Comparison of ENCODE assay signal across 16 cellular contexts in the genomic region with DNA sequence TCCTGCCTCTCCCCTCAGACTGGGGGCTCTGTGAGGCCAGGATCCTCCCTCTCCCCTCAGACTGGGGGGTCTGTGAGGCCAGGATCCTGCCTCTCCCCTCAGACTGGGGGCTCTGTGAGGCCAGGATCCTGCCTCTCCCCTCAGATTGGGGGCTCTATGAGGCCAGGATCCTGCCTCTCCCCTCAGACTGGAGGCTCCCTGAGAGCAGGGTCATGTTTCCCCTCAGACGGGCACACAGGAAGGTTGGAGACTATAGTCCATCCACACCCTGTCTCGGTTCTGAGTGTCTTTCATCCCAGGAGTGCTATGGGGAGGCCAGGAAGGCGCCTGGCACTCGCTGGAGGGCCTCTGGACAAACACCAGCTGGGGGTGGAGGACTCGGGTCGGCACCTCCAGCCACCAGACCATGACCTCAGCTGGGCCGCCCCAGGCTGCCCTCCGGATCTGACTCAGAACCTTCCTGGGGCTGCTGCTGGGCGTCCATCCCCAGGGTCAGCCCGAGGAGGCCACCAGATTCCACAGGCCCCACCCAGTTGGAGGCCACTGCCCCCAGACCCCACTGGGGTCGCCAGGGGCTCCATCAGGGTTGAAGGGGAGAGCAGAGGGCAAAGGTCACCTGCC. TPM values are rescaled to one million over a fixed set of nuclear protein-coding genes. Genes with fewer than 3 reads are reported as not detected.
DNase-seq lines count a peak whose midpoint lies in the region; ATAC-seq, FAIRE-seq and TF ChIP-seq lines count a peak whose summit lies in the region.
"Had no signal": no experiment of that assay in that cellular context is flagged by ENCODE, and none has a peak within 500 bp of the region (broad histone marks: within the 10 kb centered on the region; RNA-seq: fewer than 3 reads in every experiment).

No MANE protein-coding gene starts in this region.

- WGBS in heart left ventricle, 4 donors = 77 to 100% (median 85%) methylated on average over 1 to 11 of the region's 11 CpGs

- H3K27ac ChIP-seq in heart left ventricle (no peak overlapping the region), osteoblast (ENCODE audit: low read depth, low read length) (no peak overlapping the region)
- H3K27ac ChIP-seq: 22Rv1, BLaER1, GM23248 had no signal

- no peaks in the 10 kb centered on the region for H3K79me2 ChIP-seq in osteoblast (ENCODE audit: insufficient read depth, low read length)

- H3K4me1 ChIP-seq in heart left ventricle (peaks cover 0 to 3% (median 0%) of the 10 kb centered on the region in 12 donors), osteoblast (ENCODE audit: insufficient read depth, low read length) (peaks cover 12% of the 10 kb centered on the region)
- H3K4me1 ChIP-seq: BLaER1 had no signal

- no peaks in the 10 kb centered on the region for H3K36me3 ChIP-seq in heart left ventricle
- no peaks in the 10 kb centered on the region for H3K36me3 ChIP-seq in osteoblast (ENCODE audit: insufficient read depth, low read length)
- H3K36me3 ChIP-seq: BLaER1 had no signal

- H3K9me3 ChIP-seq in heart left ventricle (no peaks in the 10 kb centered on the region), osteoblast (ENCODE audit: low read depth, low read length) (no peaks in the 10 kb centered on the region)
- H3K9me3 ChIP-seq: BLaER1 had no signal

- DNase-seq in Right ventricle myocardium inferior (ENCODE audit: missing footprints) (peak; percentile 46), heart left ventricle (no peak), RCC 7860 (ENCODE audit: low spot score) (peak; percentile 62), osteoblast (ENCODE audit: insufficient read length, low spot score, missing footprints) (peak; percentile 93), HCEC 1CT (no peak), SW 1271 (lab: John Stamatoyannopoulos, UW) (no peak)
- DNase-seq: AML-193; CD4-positive, CD25-positive, alpha-beta regulatory T cell; DMS53; GM23248 had no signal

- TF ChIP-seq CTCF in heart left ventricle (IDR thresholded peaks at IDR 0.05) = no peak
- TF ChIP-seq CTCF in osteoblast (IDR thresholded peaks at IDR 0.05; ENCODE audit: extremely low read depth, low read depth, low read length) = no peak

- H2AFZ ChIP-seq in osteoblast (ENCODE audit: low read length) = no peak overlapping the region
- H2AFZ ChIP-seq: GM23248 had no signal

- no peak overlapping the region for H3K4me2 ChIP-seq in osteoblast (ENCODE audit: insufficient read depth, low read length)
- H3K4me2 ChIP-seq: BLaER1 had no signal

- intact Hi-C loops in Right ventricle myocardium inferior (cut with DNase I) (no loop called here), heart left ventricle (cut with DNase I) (no loop called here)

- no peak for TF ChIP-seq POLR2A in heart left ventricle (IDR thresholded peaks at IDR 0.05)

- H3K4me3 ChIP-seq in heart left ventricle = no peak overlapping the region
- H3K4me3 ChIP-seq in osteoblast (ENCODE audit: insufficient read depth, low read length) = no peak overlapping the region
- H3K4me3 ChIP-seq: BLaER1, GM23248 had no signal

- H3K27me3 ChIP-seq in heart left ventricle (peaks cover 3 to 96% (median 33%) of the 10 kb centered on the region in 9 donors), osteoblast (ENCODE audit: insufficient read depth, low read length) (peaks cover 7% of the 10 kb centered on the region)

- no peak for ATAC-seq in Right ventricle myocardium inferior
- ATAC-seq in heart left ventricle = no peak
- ATAC-seq in GM19463 (IDR thresholded peaks at IDR 0.05; ENCODE audit: unreplicated experiment) = no peak

- no peaks in the 10 kb centered on the region for H4K20me1 ChIP-seq in osteoblast (ENCODE audit: insufficient read depth, low read length)
- H4K20me1 ChIP-seq: BLaER1 had no signal

- FAIRE-seq in RCC 7860 (lab: Jason Lieb, UNC) = peak; percentile 35
- FAIRE-seq: H54 had no signal

RNA-seq across cellular contexts. Expression of gene DLX4, which starts 21.9 kb away (rescaled TPM):
- not detected for total RNA-seq in Right ventricle myocardium inferior
- under 1 TPM in 1 of 9 donors, not detected in 8; 0.19 TPM for total RNA-seq in heart left ventricle
- under 1 TPM in 1 of 2 donors, not detected in 1; 0.03 TPM for polyA plus RNA-seq in heart left ventricle
- under 0.01 TPM in 1 of 2 replicates, not detected in the other for total RNA-seq in osteoblast
- total RNA-seq: CD4-positive, CD25-positive, alpha-beta regulatory T cell; GM23248 had no signal
- polyA plus RNA-seq: CD4-positive, CD25-positive, alpha-beta regulatory T cell; IgD-negative memory B cell had no signal

RNA-seq across cellular contexts. Expression of gene DLX3, which starts 48.0 kb away (rescaled TPM):
- total RNA-seq in Right ventricle myocardium inferior (not detected), heart left ventricle (under 1 TPM in 3 of 9 donors, not detected in 6; 0.09 to 0.61 (median 0.12) TPM), osteoblast (0.59 and 1.1 TPM in 2 replicates)
- polyA plus RNA-seq in heart left ventricle = under 1 TPM; 0.08 TPM
- total RNA-seq: CD4-positive, CD25-positive, alpha-beta regulatory T cell; HT-29 had no signal
- polyA plus RNA-seq: IgD-negative memory B cell had no signal

Comparison
In these comparisons a context has a peak if more than half of its experiments do, and no peak if none do; other contexts are left out.
1. DNase-seq: peak in Right ventricle myocardium inferior (single experiment), RCC 7860 (single experiment) and osteoblast (single experiment); none in heart left ventricle (0 of 5), HCEC 1CT (single experiment) and SW 1271 (0 of 2).